In genomic region chr22:32735516-32735915, GRCh38 we compare ENCODE assay signal across 17 cellular contexts.
DNase-seq lines count a peak whose midpoint lies in the region; ATAC-seq and TF ChIP-seq lines count a peak whose summit lies in the region.
"Had no signal": no experiment of that assay in that cellular context is flagged by ENCODE, and none has a peak within 500 bp of the region (broad histone marks: within the 10 kb centered on the region; RNA-seq: fewer than 3 reads in every experiment).

No MANE protein-coding gene starts in this region.

- no peak overlapping the region for H3K4me3 Mint-ChIP-seq in neural crest cell
- H3K4me3 Mint-ChIP-seq: B cell; CD4-positive, CD25-positive, alpha-beta regulatory T cell; CD8-positive, alpha-beta memory T cell; H9 had no signal

- H3K4me1 ChIP-seq in upper lobe of right lung = no peaks in the 10 kb centered on the region
- H3K4me1 ChIP-seq: BLaER1 treated with 17β-estradiol and CSF1 and Interleukin-3, amounts not matched to agents 10 nM and 100 nM had no signal

- H3K27me3 ChIP-seq in upper lobe of right lung = no peaks in the 10 kb centered on the region
- no peaks in the 10 kb centered on the region for H3K27me3 ChIP-seq in dorsolateral prefrontal cortex
- H3K27me3 ChIP-seq: BLaER1 treated with 17β-estradiol and CSF1 and Interleukin-3, amounts not matched to agents 10 nM and 100 nM had no signal

- H3K36me3 Mint-ChIP-seq in neural crest cell (ENCODE audit: low read depth) = no peaks in the 10 kb centered on the region
- H3K36me3 Mint-ChIP-seq: CD4-positive, CD25-positive, alpha-beta regulatory T cell; CD8-positive, alpha-beta memory T cell had no signal

- H3K4me3 ChIP-seq in upper lobe of right lung = no peak overlapping the region
- H3K4me3 ChIP-seq in dorsolateral prefrontal cortex = no peak overlapping the region
- H3K4me3 ChIP-seq: BLaER1 treated with 17β-estradiol and CSF1 and Interleukin-3, amounts not matched to agents 10 nM and 100 nM had no signal

- intact Hi-C loops in upper lobe of right lung (cut with DNase I) = no loop called here
- intact Hi-C loops in dorsolateral prefrontal cortex (cut with DNase I) = no loop called here

- DNase-seq in ELF-1 (ENCODE audit: low read depth, low spot score) (peak; percentile 20), islet precursor cell (peak; percentile 74), neural crest cell (ENCODE audit: low read depth, low spot score) (no peak), upper lobe of right lung (no peak), dorsolateral prefrontal cortex (no peak)
- no peak for DNase-seq in stimulated activated CD4-positive, alpha-beta T cell treated with anti-CD3 and anti-CD28 coated beads, Interleukin-4, amount 100 ng/mL, for 24 hours
- no peak for DNase-seq in activated naive CD4-positive, alpha-beta T cell treated with anti-CD3 and anti-CD28 coated beads, Interleukin-2, amount 50 U/mL, for 16 hours
- DNase-seq: 8988T; CD4-positive, CD25-positive, alpha-beta regulatory T cell; CD8-positive, alpha-beta memory T cell; COR-L47; DMS 273 treated with DMSO at 0.1 percent for 48 hours; GDM1; H9 had no signal

- H3K27ac ChIP-seq in upper lobe of right lung (no peak overlapping the region), dorsolateral prefrontal cortex (no peak overlapping the region)
- H3K27ac ChIP-seq: BLaER1 treated with 17β-estradiol and CSF1 and Interleukin-3, amounts not matched to agents 10 nM and 100 nM had no signal

- no peak for TF ChIP-seq CTCF in neural crest cell (conservative IDR thresholded peaks at IDR 0.05)
- TF ChIP-seq CTCF in upper lobe of right lung (IDR thresholded peaks at IDR 0.05) = no peak
- no peak for TF ChIP-seq CTCF in dorsolateral prefrontal cortex (IDR thresholded peaks at IDR 0.05 in 54 of 56, conservative IDR thresholded peaks at IDR 0.05 in 2 of 56; ENCODE audit: low read depth in 1 of 56, partially characterized antibody in 56 of 56)

- H3K9me3 Mint-ChIP-seq in neural crest cell = no peaks in the 10 kb centered on the region
- H3K9me3 Mint-ChIP-seq: H9 had no signal

- H3K36me3 ChIP-seq in upper lobe of right lung = no peaks in the 10 kb centered on the region
- H3K36me3 ChIP-seq: BLaER1 treated with 17β-estradiol and CSF1 and Interleukin-3, amounts not matched to agents 10 nM and 100 nM had no signal

- H3K27ac Mint-ChIP-seq in neural crest cell (ENCODE audit: unreplicated experiment) = peak overlapping the region; percentile 65
- H3K27ac Mint-ChIP-seq: B cell; CD4-positive, CD25-positive, alpha-beta regulatory T cell; H9 had no signal

- H3K4me1 Mint-ChIP-seq in neural crest cell = peaks cover 35% of the 10 kb centered on the region
- H3K4me1 Mint-ChIP-seq: B cell; CD4-positive, CD25-positive, alpha-beta regulatory T cell; CD8-positive, alpha-beta memory T cell; H9 had no signal

- no peaks in the 10 kb centered on the region for H3K9me3 ChIP-seq in upper lobe of right lung

- ATAC-seq in upper lobe of right lung (peak; percentile 40), GM19023 (IDR thresholded peaks at IDR 0.05; ENCODE audit: unreplicated experiment) (no peak)

- H3K27me3 Mint-ChIP-seq in neural crest cell (ENCODE audit: low read depth) = no peaks in the 10 kb centered on the region

Comparison
In these comparisons a context has a peak if more than half of its experiments do, and no peak if none do; other contexts are left out.
1. DNase-seq: peak in ELF-1 (single experiment) and islet precursor cell (single experiment); none in neural crest cell (single experiment), upper lobe of right lung (single experiment), dorsolateral prefrontal cortex (0 of 10), stimulated activated CD4-positive, alpha-beta T cell treated with anti-CD3 and anti-CD28 coated beads, Interleukin-4, amount 100 ng/mL, for 24 hours (single experiment) and activated naive CD4-positive, alpha-beta T cell treated with anti-CD3 and anti-CD28 coated beads, Interleukin-2, amount 50 U/mL, for 16 hours (single experiment).